In genomic region chr1:152167835-152168534, GRCh38 we compare ENCODE assay signal across 13 cellular contexts. TPM values are rescaled to one million over a fixed set of nuclear protein-coding genes. Genes with fewer than 3 reads are reported as not detected.
DNase-seq lines count a peak whose midpoint lies in the region; ATAC-seq, FAIRE-seq and TF ChIP-seq lines count a peak whose summit lies in the region.
"Had no signal": no experiment of that assay in that cellular context is flagged by ENCODE, and none has a peak within 500 bp of the region (broad histone marks: within the 10 kb centered on the region; RNA-seq: fewer than 3 reads in every experiment).

No MANE protein-coding gene starts in this region.

- no peaks in the 10 kb centered on the region for H3K4me1 ChIP-seq in prostate gland (replicated peaks)

- WGBS in prostate gland: 31% methylated on average over 3 of the region's 3 CpGs

- ATAC-seq in GM18909 (IDR thresholded peaks at IDR 0.05; ENCODE audit: poor library complexity, unreplicated experiment): no peak
- ATAC-seq: activated T-helper 17 cell treated with anti-CD3 and anti-CD28 coated beads, Interleukin-2, amount 50 U/mL, for 72 hours; mucosa of descending colon had no signal

- POLR2A ChIA-PET in HEK293T (lab: Yijun Ruan, JAX): no interaction called here

- H3K9me3 ChIP-seq in prostate gland: no peaks in the 10 kb centered on the region
- H3K9me3 ChIP-seq: mucosa of descending colon had no signal

- CTCF ChIA-PET in HEK293T (lab: Yijun Ruan, JAX): interaction anchor here (1.5 kb wide), 1 partner anchor 290 kb away, joined by 3 read pairs; no protein-coding TSS in a partner anchor

- no peaks in the 10 kb centered on the region for H3K27me3 ChIP-seq in prostate gland (replicated peaks; ENCODE audit: insufficient read depth)

- no peak for FAIRE-seq in D721Med (lab: Jason Lieb, UNC)
- FAIRE-seq: endometrium had no signal

- no peak overlapping the region for H3K4me3 ChIP-seq in prostate gland
- H3K4me3 ChIP-seq: mucosa of descending colon had no signal

- TF ChIP-seq CTCF in prostate gland (IDR thresholded peaks at IDR 0.05) (no peak), D721Med (IDR thresholded peaks at IDR 0.05; ENCODE audit: insufficient read depth, missing control alignments) (no peak)

- no peak for TF ChIP-seq POLR2A in prostate gland (IDR thresholded peaks at IDR 0.05)

- H3K27ac ChIP-seq in epithelial cell of prostate (peak overlapping the region; percentile 84), prostate gland (no peak overlapping the region)

- no peaks in the 10 kb centered on the region for H3K36me3 ChIP-seq in prostate gland

- DNase-seq in ELR (ENCODE audit: low read depth) (peak; percentile 87), NCI-H226 (peak; percentile 94), epithelial cell of prostate (ENCODE audit: low read depth, low spot score) (peak; percentile 98), prostate gland (ENCODE audit: low spot score) (peak; percentile 76), D721Med (ENCODE audit: insufficient read length, low spot score) (no peak), HEK293T (ENCODE audit: extremely low spot score) (no peak), dermis blood vessel endothelial cell (no peak)
- DNase-seq: mucosa of descending colon, T-helper 2 cell had no signal

- intact Hi-C loops in prostate gland (cut with DNase I): no loop called here

TF ChIP-seq in HEK293T, 16 proteins besides CTCF, POLR2A, EP300 and RAD21:
- TF ChIP-seq FOXM1 (IDR thresholded peaks at IDR 0.05; ENCODE audit: borderline replicate concordance) (no peak), ARNT (IDR thresholded peaks at IDR 0.05) (no peak), ELF4 (IDR thresholded peaks at IDR 0.05) (no peak), HDGF (IDR thresholded peaks at IDR 0.05; ENCODE audit: borderline replicate concordance) (no peak), L3MBTL2 (conservative IDR thresholded peaks at IDR 0.05) (no peak), LEF1 (IDR thresholded peaks at IDR 0.05; ENCODE audit: borderline replicate concordance) (no peak), BHLHE40 (IDR thresholded peaks at IDR 0.05; ENCODE audit: borderline replicate concordance) (no peak), FOXK2 (IDR thresholded peaks at IDR 0.05) (no peak), CTBP1 (IDR thresholded peaks at IDR 0.05; ENCODE audit: borderline replicate concordance) (no peak), SUZ12 (IDR thresholded peaks at IDR 0.05) (no peak), SP1 (IDR thresholded peaks at IDR 0.05) (no peak), PKNOX1 (IDR thresholded peaks at IDR 0.05) (no peak), ZNF384 (IDR thresholded peaks at IDR 0.05) (no peak)
TF ChIP-seq in HEK293T: peak in this region for 0.

RNA-seq across cellular contexts. Expression of gene RPTN, which starts 9.0 kb away (rescaled TPM):
- total RNA-seq in prostate gland: not detected
- not detected in 2 replicates for total RNA-seq in dermis blood vessel endothelial cell
- total RNA-seq: activated T-helper 17 cell treated with anti-CD3 and anti-CD28 coated beads, Interleukin-2, amount 50 U/mL, for 72 hours; mucosa of descending colon; urinary bladder had no signal

RNA-seq across cellular contexts. Expression of gene TCHH, which starts 52.7 kb away (rescaled TPM):
- total RNA-seq in prostate gland (under 1 TPM in 1 of 2 donors, not detected in 1; 0.91 TPM), dermis blood vessel endothelial cell (0.05 and 0.17 TPM in 2 replicates)
- total RNA-seq: urinary bladder had no signal

RNA-seq across cellular contexts. Expression of gene HRNR, which starts 56.0 kb away (rescaled TPM):
- total RNA-seq in prostate gland (under 1 TPM in 1 of 2 donors, not detected in 1; 0.06 TPM), dermis blood vessel endothelial cell (under 0.01 TPM in 1 of 2 replicates, not detected in the other)
- total RNA-seq: activated T-helper 17 cell treated with anti-CD3 and anti-CD28 coated beads, Interleukin-2, amount 50 U/mL, for 72 hours; mucosa of descending colon; urinary bladder had no signal

Comparison
In these comparisons a context has a peak if more than half of its experiments do, and no peak if none do; other contexts are left out.
1. DNase-seq: peak in ELR (single experiment), NCI-H226 (single experiment), epithelial cell of prostate (single experiment) and prostate gland (single experiment); none in D721Med (single experiment), HEK293T (single experiment) and dermis blood vessel endothelial cell (single experiment).